In genomic region chr6:11223296-11223695, GRCh38 we compare ENCODE assay signal across 11 cellular contexts. TPM values are rescaled to one million over a fixed set of nuclear protein-coding genes. Genes with fewer than 3 reads are reported as not detected.
DNase-seq lines count a peak whose midpoint lies in the region; ATAC-seq and TF ChIP-seq lines count a peak whose summit lies in the region.
"Had no signal": no experiment of that assay in that cellular context is flagged by ENCODE, and none has a peak within 500 bp of the region (broad histone marks: within the 10 kb centered on the region; RNA-seq: fewer than 3 reads in every experiment).

No MANE protein-coding gene starts in this region.

- POLR2A ChIA-PET in activated CD8-positive, alpha-beta T cell treated with anti-CD3 and anti-CD28 coated beads for 36 hours (lab: Charles Lee): interaction anchor here (1.1 to 1.3 kb wide), 3 partner anchors 10 to 131 kb away, joined by 3 to 4 read pairs (median 3); no protein-coding TSS in a partner anchor

- H3K9me3 Mint-ChIP-seq in activated CD8-positive, alpha-beta memory T cell treated with anti-CD3 and anti-CD28 coated beads, Interleukin-2, amount 10 ng/mL, durations not matched to agents 7 days and 5 days (ENCODE audit: low read depth): no peaks in the 10 kb centered on the region
- H3K9me3 Mint-ChIP-seq in activated CD8-positive, alpha-beta T cell treated with anti-CD3 and anti-CD28 coated beads for 36 hours: peaks cover 2% of the 10 kb centered on the region
- H3K9me3 Mint-ChIP-seq in immature natural killer cell: no peaks in the 10 kb centered on the region
- peaks cover 0 to 6% of the 10 kb centered on the region in 2 donors for H3K9me3 Mint-ChIP-seq in stimulated activated naive CD8-positive, alpha-beta T cell treated with anti-CD3 and anti-CD28 coated beads, Interleukin-15, amount 100 ng/mL, for 72 hours
- H3K9me3 Mint-ChIP-seq in HFFc6: peaks cover 10% of the 10 kb centered on the region; the same call in 1 of the 2 replicates

- no peak for ATAC-seq in activated CD8-positive, alpha-beta memory T cell treated with anti-CD3 and anti-CD28 coated beads, Interleukin-2, amount 10 ng/mL, durations not matched to agents 7 days and 5 days
- no peak for ATAC-seq in activated CD8-positive, alpha-beta T cell treated with anti-CD3 and anti-CD28 coated beads for 36 hours
- no peak for ATAC-seq in stimulated activated naive CD8-positive, alpha-beta T cell treated with anti-CD3 and anti-CD28 coated beads, Interleukin-15, amount 100 ng/mL, for 72 hours
- no peak for ATAC-seq in GM19395 (IDR thresholded peaks at IDR 0.05; ENCODE audit: unreplicated experiment)

- intact Hi-C loops in activated CD8-positive, alpha-beta T cell treated with anti-CD3 and anti-CD28 coated beads for 36 hours (cut with micrococcal nuclease): no loop called here

- H3K4me1 Mint-ChIP-seq in activated CD8-positive, alpha-beta memory T cell treated with anti-CD3 and anti-CD28 coated beads, Interleukin-2, amount 10 ng/mL, durations not matched to agents 7 days and 5 days: peaks cover 92% of the 10 kb centered on the region
- peaks cover 56% of the 10 kb centered on the region for H3K4me1 Mint-ChIP-seq in activated CD8-positive, alpha-beta T cell treated with anti-CD3 and anti-CD28 coated beads for 36 hours (ENCODE audit: low read depth)
- peaks cover 99 to 100% of the 10 kb centered on the region in 2 donors for H3K4me1 Mint-ChIP-seq in immature natural killer cell
- H3K4me1 Mint-ChIP-seq in stimulated activated naive CD8-positive, alpha-beta T cell treated with anti-CD3 and anti-CD28 coated beads, Interleukin-15, amount 100 ng/mL, for 72 hours: peaks cover 61% of the 10 kb centered on the region
- H3K4me1 Mint-ChIP-seq in HFFc6 (ENCODE audit: low read depth): peaks cover 58% of the 10 kb centered on the region

- peak overlapping the region; percentile 91 for H3K27ac Mint-ChIP-seq in activated CD8-positive, alpha-beta memory T cell treated with anti-CD3 and anti-CD28 coated beads, Interleukin-2, amount 10 ng/mL, durations not matched to agents 7 days and 5 days
- peak overlapping the region; percentile 73 for H3K27ac Mint-ChIP-seq in activated CD8-positive, alpha-beta T cell treated with anti-CD3 and anti-CD28 coated beads for 36 hours
- peak overlapping the region; percentile 91 to 98 (median 96) for H3K27ac Mint-ChIP-seq in immature natural killer cell
- no peak overlapping the region for H3K27ac Mint-ChIP-seq in stimulated activated naive CD8-positive, alpha-beta T cell treated with anti-CD3 and anti-CD28 coated beads, Interleukin-15, amount 100 ng/mL, for 72 hours
- H3K27ac Mint-ChIP-seq in HFFc6: no peak overlapping the region

- H3K4me3 Mint-ChIP-seq in activated CD8-positive, alpha-beta memory T cell treated with anti-CD3 and anti-CD28 coated beads, Interleukin-2, amount 10 ng/mL, durations not matched to agents 7 days and 5 days: peak overlapping the region; percentile 59
- no peak overlapping the region for H3K4me3 Mint-ChIP-seq in activated CD8-positive, alpha-beta T cell treated with anti-CD3 and anti-CD28 coated beads for 36 hours
- H3K4me3 Mint-ChIP-seq in immature natural killer cell (peak overlapping the region; percentile 74 to 91 (median 79)), HFFc6 (no peak overlapping the region)
- H3K4me3 Mint-ChIP-seq in stimulated activated naive CD8-positive, alpha-beta T cell treated with anti-CD3 and anti-CD28 coated beads, Interleukin-15, amount 100 ng/mL, for 72 hours: peak overlapping the region; percentile 41 to 42

- no peak for TF ChIP-seq CTCF in activated CD8-positive, alpha-beta T cell treated with anti-CD3 and anti-CD28 coated beads for 36 hours (IDR thresholded peaks at IDR 0.05)
- TF ChIP-seq CTCF in HFFc6 (IDR thresholded peaks at IDR 0.05): no peak

- peaks cover 79% of the 10 kb centered on the region for H3K36me3 Mint-ChIP-seq in activated CD8-positive, alpha-beta memory T cell treated with anti-CD3 and anti-CD28 coated beads, Interleukin-2, amount 10 ng/mL, durations not matched to agents 7 days and 5 days
- peaks cover 35% of the 10 kb centered on the region for H3K36me3 Mint-ChIP-seq in activated CD8-positive, alpha-beta T cell treated with anti-CD3 and anti-CD28 coated beads for 36 hours (ENCODE audit: low read depth)
- H3K36me3 Mint-ChIP-seq in immature natural killer cell: peaks cover 9 to 25% (median 10%) of the 10 kb centered on the region in 3 donors
- peaks cover 58% of the 10 kb centered on the region for H3K36me3 Mint-ChIP-seq in HFFc6 (ENCODE audit: low read depth)

- H3K27me3 Mint-ChIP-seq in activated CD8-positive, alpha-beta memory T cell treated with anti-CD3 and anti-CD28 coated beads, Interleukin-2, amount 10 ng/mL, durations not matched to agents 7 days and 5 days: no peaks in the 10 kb centered on the region
- no peaks in the 10 kb centered on the region for H3K27me3 Mint-ChIP-seq in activated CD8-positive, alpha-beta T cell treated with anti-CD3 and anti-CD28 coated beads for 36 hours
- H3K27me3 Mint-ChIP-seq in immature natural killer cell (ENCODE audit: low read depth in 3 of 3) (peaks cover 5 to 8% (median 7%) of the 10 kb centered on the region in 3 donors), HFFc6 (ENCODE audit: insufficient read depth) (no peaks in the 10 kb centered on the region)
- H3K27me3 Mint-ChIP-seq in stimulated activated naive CD8-positive, alpha-beta T cell treated with anti-CD3 and anti-CD28 coated beads, Interleukin-15, amount 100 ng/mL, for 72 hours: no peaks in the 10 kb centered on the region

- no peak for DNase-seq in activated CD8-positive, alpha-beta memory T cell treated with anti-CD3 and anti-CD28 coated beads, Interleukin-2, amount 10 ng/mL, durations not matched to agents 7 days and 5 days
- DNase-seq in activated CD8-positive, alpha-beta memory T cell treated with anti-CD3 and anti-CD28 coated beads, Interleukin-2, amount 50 U/mL, for 48 hours: no peak
- DNase-seq in activated CD8-positive, alpha-beta T cell treated with anti-CD3 and anti-CD28 coated beads for 36 hours: no peak
- no peak for DNase-seq in immature natural killer cell
- no peak for DNase-seq in stimulated activated naive CD8-positive, alpha-beta T cell treated with anti-CD3 and anti-CD28 coated beads, Interleukin-15, amount 100 ng/mL, for 72 hours
- DNase-seq in HFFc6: no peak
- no peak for DNase-seq in mesenteric fat pad (ENCODE audit: low spot score)
- DNase-seq: central memory CD4-positive, alpha-beta T cell; NCI-H1436 treated with DMSO at 0.1 percent for 48 hours; NK-92 treated with Interleukin-12 subunit alpha and Interleukin-12 subunit beta, amount 100 ng/mL, for 24 hours had no signal

- CTCF ChIA-PET in activated CD8-positive, alpha-beta memory T cell treated with anti-CD3 and anti-CD28 coated beads, Interleukin-2, amount 10 ng/mL, durations not matched to agents 7 days and 5 days (lab: Charles Lee): interaction anchor here (0.7 to 5.6 kb wide), 8 partner anchors 10 to 273 kb away, joined by 3 to 37 read pairs (median 8); partner anchors contain the start of gene NEDD9
- CTCF ChIA-PET in activated CD8-positive, alpha-beta T cell treated with anti-CD3 and anti-CD28 coated beads for 36 hours (lab: Charles Lee): interaction anchor here (0.6 to 2.8 kb wide), 3 partner anchors 51 to 273 kb away, joined by 3 to 6 read pairs (median 6); no protein-coding TSS in a partner anchor

RNA-seq across cellular contexts. Expression of gene NEDD9, which starts 9.2 kb away (rescaled TPM):
- total RNA-seq in activated CD8-positive, alpha-beta memory T cell treated with anti-CD3 and anti-CD28 coated beads, Interleukin-2, amount 10 ng/mL, durations not matched to agents 7 days and 5 days: 100 to 1,000 TPM in 1 of 2 experiments, 10 to 100 TPM in 1; 84.5 to 114 TPM
- total RNA-seq in activated CD8-positive, alpha-beta T cell treated with anti-CD3 and anti-CD28 coated beads for 36 hours: 10 to 100 TPM; 26.6 to 29.7 TPM
- 10 to 100 TPM; 26.2 to 73.6 (median 27.6) TPM for polyA plus RNA-seq in immature natural killer cell
- total RNA-seq in HFFc6 (2021; fragmentation: NEBNext Ultra II Directional; extraction: Animal tissue kit (Norgen Biotek cat#: 25700)): 10 to 100 TPM; 10.3 to 19.9 (median 12.6) TPM
- total RNA-seq in mesenteric fat pad: 107 TPM

Comparison
In these comparisons a context has a peak if more than half of its experiments do, and no peak if none do; other contexts are left out.
1. H3K27ac Mint-ChIP-seq: peak in activated CD8-positive, alpha-beta memory T cell treated with anti-CD3 and anti-CD28 coated beads, Interleukin-2, amount 10 ng/mL, durations not matched to agents 7 days and 5 days (single experiment), activated CD8-positive, alpha-beta T cell treated with anti-CD3 and anti-CD28 coated beads for 36 hours (single experiment) and immature natural killer cell (6 of 6); none in stimulated activated naive CD8-positive, alpha-beta T cell treated with anti-CD3 and anti-CD28 coated beads, Interleukin-15, amount 100 ng/mL, for 72 hours (0 of 2) and HFFc6 (single experiment).
2. H3K4me3 Mint-ChIP-seq: peak in activated CD8-positive, alpha-beta memory T cell treated with anti-CD3 and anti-CD28 coated beads, Interleukin-2, amount 10 ng/mL, durations not matched to agents 7 days and 5 days (single experiment), immature natural killer cell (5 of 5) and stimulated activated naive CD8-positive, alpha-beta T cell treated with anti-CD3 and anti-CD28 coated beads, Interleukin-15, amount 100 ng/mL, for 72 hours (2 of 2); none in activated CD8-positive, alpha-beta T cell treated with anti-CD3 and anti-CD28 coated beads for 36 hours (single experiment) and HFFc6 (single experiment).